In genomic region chr12:107912421-107913004, GRCh38 we compare ENCODE assay signal across 8 cellular contexts.
DNase-seq lines count a peak whose midpoint lies in the region; ATAC-seq, FAIRE-seq and TF ChIP-seq lines count a peak whose summit lies in the region.

No MANE protein-coding gene starts in this region.

- TF ChIP-seq POLR2A in NB4 (IDR thresholded peaks at IDR 0.05; ENCODE audit: extremely low read depth, insufficient read length) (no peak), endothelial cell of umbilical vein (IDR thresholded peaks at IDR 0.05; ENCODE audit: low read depth, low read length) (no peak)

- no peaks in the 10 kb centered on the region for H3K36me3 ChIP-seq in Caco-2 (ENCODE audit: control insufficient read depth, insufficient read depth, low read length)
- H3K36me3 ChIP-seq in endothelial cell of umbilical vein (ENCODE audit: control insufficient read depth in 2 of 2, extremely low read depth in 1 of 2, insufficient read depth in 2 of 2, low read length in 2 of 2), result no peaks in the 10 kb centered on the region
- no peaks in the 10 kb centered on the region for H3K36me3 ChIP-seq in tibial artery

- peaks cover 7% of the 10 kb centered on the region for H3K27me3 Mint-ChIP-seq in Caco-2 (ENCODE audit: insufficient read depth, unreplicated experiment)
- peaks cover 34% of the 10 kb centered on the region for H3K27me3 Mint-ChIP-seq in activated CD8-positive, alpha-beta memory T cell treated with anti-CD3 and anti-CD28 coated beads, Interleukin-2, amount 10 ng/mL, durations not matched to agents 7 days and 5 days
- peaks cover 55% of the 10 kb centered on the region for H3K27me3 Mint-ChIP-seq in nephron (ENCODE audit: low read depth)

- no peaks in the 10 kb centered on the region for H4K20me1 ChIP-seq in endothelial cell of umbilical vein (replicated peaks; ENCODE audit: control insufficient read depth, extremely low read depth, insufficient read depth, low read length)

- POLR2A ChIA-PET in Caco-2 (lab: Charles Lee) (no interaction called here), endothelial cell of umbilical vein (lab: Charles Lee) (no interaction called here)

- H3K4me1 Mint-ChIP-seq in Caco-2 (ENCODE audit: low read depth, unreplicated experiment) (no peaks in the 10 kb centered on the region), nephron (no peaks in the 10 kb centered on the region)
- peaks cover 3% of the 10 kb centered on the region for H3K4me1 Mint-ChIP-seq in activated CD8-positive, alpha-beta memory T cell treated with anti-CD3 and anti-CD28 coated beads, Interleukin-2, amount 10 ng/mL, durations not matched to agents 7 days and 5 days

- peak overlapping the region; percentile 54 for H2AFZ ChIP-seq in endothelial cell of umbilical vein (ENCODE audit: low read depth, low read length)

- ATAC-seq in GM21528 (IDR thresholded peaks at IDR 0.05; ENCODE audit: low FRiP score, unreplicated experiment), result peak; percentile 61
- peak; percentile 91 for ATAC-seq in activated CD8-positive, alpha-beta memory T cell treated with anti-CD3 and anti-CD28 coated beads, Interleukin-2, amount 10 ng/mL, durations not matched to agents 7 days and 5 days

- intact Hi-C loops in Caco-2 (cut with micrococcal nuclease; ENCODE audit: unreplicated experiment) (no loop called here), endothelial cell of umbilical vein (cut with micrococcal nuclease) (loop anchor here (1.0 kb wide), 1 partner anchor 236 kb away; no protein-coding TSS in a partner anchor), tibial artery (cut with DNase I; ENCODE audit: low total_unique reads) (no loop called here)

- no peaks in the 10 kb centered on the region for H3K9me3 Mint-ChIP-seq in Caco-2 (ENCODE audit: unreplicated experiment)
- no peaks in the 10 kb centered on the region for H3K9me3 Mint-ChIP-seq in activated CD8-positive, alpha-beta memory T cell treated with anti-CD3 and anti-CD28 coated beads, Interleukin-2, amount 10 ng/mL, durations not matched to agents 7 days and 5 days (ENCODE audit: low read depth)
- H3K9me3 Mint-ChIP-seq in nephron, result no peaks in the 10 kb centered on the region

- H3K27ac ChIP-seq in endothelial cell of umbilical vein (ENCODE audit: insufficient read depth, low read depth, low read length), result no peak overlapping the region
- H3K27ac ChIP-seq in tibial artery, result no peak overlapping the region

- H3K4me3 Mint-ChIP-seq in Caco-2 (ENCODE audit: unreplicated experiment), result no peak overlapping the region
- H3K4me3 Mint-ChIP-seq in activated CD8-positive, alpha-beta memory T cell treated with anti-CD3 and anti-CD28 coated beads, Interleukin-2, amount 10 ng/mL, durations not matched to agents 7 days and 5 days, result peak overlapping the region; percentile 78
- peak overlapping the region in 2 of 3 experiments; percentile 11 to 68 for H3K4me3 Mint-ChIP-seq in nephron

- no peaks in the 10 kb centered on the region for H3K79me2 ChIP-seq in endothelial cell of umbilical vein (ENCODE audit: control insufficient read depth, insufficient read depth, low read length)

- TF ChIP-seq CTCF in Caco-2 (IDR thresholded peaks at IDR 0.05; ENCODE audit: insufficient read depth in 1 of 2, low read depth in 1 of 2, low read length in 1 of 2, severe bottlenecking in 1 of 2, unreplicated experiment in 1 of 2) (peak; percentile 35 to 47), NB4 (IDR thresholded peaks at IDR 0.05; ENCODE audit: low read depth, low read length) (peak; percentile 99), endothelial cell of umbilical vein (IDR thresholded peaks at IDR 0.05; ENCODE audit: extremely low read depth in 1 of 2, insufficient read depth in 1 of 2, low read depth in 1 of 2, low read length in 2 of 2) (peak; percentile 82 to 86), nephron (IDR thresholded peaks at IDR 0.05; ENCODE audit: unreplicated experiment in 3 of 3) (peak; percentile 42 to 60 (median 55)), tibial artery (IDR thresholded peaks at IDR 0.05) (peak; percentile 21 to 25)

- no peak overlapping the region for H3K4me2 ChIP-seq in endothelial cell of umbilical vein (ENCODE audit: insufficient read depth, low read length)

- H3K4me1 ChIP-seq in Caco-2 (no peaks in the 10 kb centered on the region), endothelial cell of umbilical vein (ENCODE audit: control insufficient read depth, extremely low read depth, insufficient read depth, low read length) (no peaks in the 10 kb centered on the region), tibial artery (peaks cover 0 to 7% (median 3%) of the 10 kb centered on the region in 4 donors)

- H3K9me3 ChIP-seq in Caco-2 (no peaks in the 10 kb centered on the region), endothelial cell of umbilical vein (replicated peaks; ENCODE audit: control insufficient read depth, insufficient read depth, low read length) (no peaks in the 10 kb centered on the region), tibial artery (no peaks in the 10 kb centered on the region)

- no peaks in the 10 kb centered on the region for H3K9me1 ChIP-seq in endothelial cell of umbilical vein (replicated peaks; ENCODE audit: control insufficient read depth, extremely low read depth, insufficient read depth, low read length)

- CTCF ChIA-PET in Caco-2 (lab: Charles Lee), result no interaction called here
- CTCF ChIA-PET in activated CD8-positive, alpha-beta memory T cell treated with anti-CD3 and anti-CD28 coated beads, Interleukin-2, amount 10 ng/mL, durations not matched to agents 7 days and 5 days (lab: Charles Lee), result interaction anchor here (0.6 to 1.7 kb wide), 20 partner anchors 8 to 599 kb away, joined by 3 to 13 read pairs (median 4); no protein-coding TSS in a partner anchor
- CTCF ChIA-PET in endothelial cell of umbilical vein (lab: Charles Lee), result interaction anchor here (1.3 kb wide), 1 partner anchor 23 kb away, joined by 3 read pairs; no protein-coding TSS in a partner anchor

- BruUV-seq in Caco-2 (replicated peaks; lab: Mats Ljungman, UMichigan) (no TSS peak), endothelial cell of umbilical vein (replicated peaks; lab: Mats Ljungman, UMichigan) (no TSS peak)

- no peak overlapping the region for H3K9ac ChIP-seq in endothelial cell of umbilical vein (replicated peaks; ENCODE audit: extremely low read depth, insufficient read depth, low read length)

- H3K36me3 Mint-ChIP-seq in Caco-2 (ENCODE audit: insufficient read depth, unreplicated experiment) (no peaks in the 10 kb centered on the region), nephron (ENCODE audit: low read depth) (no peaks in the 10 kb centered on the region)
- H3K36me3 Mint-ChIP-seq in activated CD8-positive, alpha-beta memory T cell treated with anti-CD3 and anti-CD28 coated beads, Interleukin-2, amount 10 ng/mL, durations not matched to agents 7 days and 5 days, result no peaks in the 10 kb centered on the region

- H3K27ac Mint-ChIP-seq in Caco-2 (ENCODE audit: unreplicated experiment) (no peak overlapping the region), nephron (no peak overlapping the region)
- no peak overlapping the region for H3K27ac Mint-ChIP-seq in activated CD8-positive, alpha-beta memory T cell treated with anti-CD3 and anti-CD28 coated beads, Interleukin-2, amount 10 ng/mL, durations not matched to agents 7 days and 5 days

- H3K27me3 ChIP-seq in Caco-2 (replicated peaks; ENCODE audit: control insufficient read depth, insufficient read depth, low read length), result no peaks in the 10 kb centered on the region
- H3K27me3 ChIP-seq in endothelial cell of umbilical vein (ENCODE audit: control insufficient read depth in 2 of 2, insufficient read depth in 2 of 2, low read length in 2 of 2), result no peaks in the 10 kb centered on the region
- peaks cover 0 to 71% of the 10 kb centered on the region in 2 donors for H3K27me3 ChIP-seq in tibial artery

- dilution Hi-C loops in endothelial cell of umbilical vein (cut with MboI; ENCODE audit: extremely low pct_ligation_motif_present, low sequenced_read_pairs), result no loop called here

- DNase-seq in Caco-2 (peak in 1 of 2 experiments; percentile 35), NB4 (ENCODE audit: low read depth) (peak; percentile 66), endothelial cell of umbilical vein (ENCODE audit: low read depth, low spot score) (peak; percentile 30), tibial artery (no peak), LoVo (ENCODE audit: low spot score) (no peak)
- DNase-seq in activated CD8-positive, alpha-beta memory T cell treated with anti-CD3 and anti-CD28 coated beads, Interleukin-2, amount 10 ng/mL, durations not matched to agents 7 days and 5 days, result peak; percentile 73

- no peak overlapping the region for H3K4me3 ChIP-seq in Caco-2 (ENCODE audit: low read depth, low read length)
- no peak overlapping the region for H3K4me3 ChIP-seq in NB4 (ENCODE audit: low read depth, low read length)
- no peak overlapping the region for H3K4me3 ChIP-seq in endothelial cell of umbilical vein (replicated peaks in 1 of 3; ENCODE audit: insufficient read depth in 1 of 3, low read depth in 1 of 3, low read length in 3 of 3)
- no peak overlapping the region for H3K4me3 ChIP-seq in tibial artery

- FAIRE-seq in endothelial cell of umbilical vein (lab: Jason Lieb, UNC), result no peak

TF ChIP-seq in endothelial cell of umbilical vein, 7 proteins besides CTCF, POLR2A, EP300 and RAD21:
- TF ChIP-seq GATA2 (IDR thresholded peaks at IDR 0.05; ENCODE audit: insufficient read depth, insufficient read length, low read depth, low read length) (no peak), JUN (IDR thresholded peaks at IDR 0.05; ENCODE audit: borderline replicate concordance, insufficient read depth, insufficient read length, low read depth) (no peak), EZH2 (IDR thresholded peaks at IDR 0.05; ENCODE audit: borderline replicate concordance, low read depth, low read length, severe bottlenecking) (no peak), MAX (IDR thresholded peaks at IDR 0.05; ENCODE audit: insufficient read depth, insufficient read length) (no peak), POLR2AphosphoS5 (IDR thresholded peaks at IDR 0.05; ENCODE audit: insufficient read depth, low read depth, low read length) (no peak), FOS (IDR thresholded peaks at IDR 0.05; ENCODE audit: borderline replicate concordance, insufficient read depth, low read length) (no peak), MYC (IDR thresholded peaks at IDR 0.05; ENCODE audit: low read depth, low read length) (no peak)

Comparison
In these comparisons a context has a peak if more than half of its experiments do, and no peak if none do; other contexts are left out.
1. DNase-seq: peak in NB4 (single experiment), activated CD8-positive, alpha-beta memory T cell treated with anti-CD3 and anti-CD28 coated beads, Interleukin-2, amount 10 ng/mL, durations not matched to agents 7 days and 5 days (single experiment) and endothelial cell of umbilical vein (single experiment); none in tibial artery (0 of 2) and LoVo (single experiment).
2. CTCF ChIP-seq: peak in every context shown above with its lines; median percentile 99 in NB4; 84 in endothelial cell of umbilical vein; 55 in nephron; 41 in Caco-2; 23 in tibial artery.